Comparison of ENCODE assay signal across 2 cellular contexts in the genomic region with DNA sequence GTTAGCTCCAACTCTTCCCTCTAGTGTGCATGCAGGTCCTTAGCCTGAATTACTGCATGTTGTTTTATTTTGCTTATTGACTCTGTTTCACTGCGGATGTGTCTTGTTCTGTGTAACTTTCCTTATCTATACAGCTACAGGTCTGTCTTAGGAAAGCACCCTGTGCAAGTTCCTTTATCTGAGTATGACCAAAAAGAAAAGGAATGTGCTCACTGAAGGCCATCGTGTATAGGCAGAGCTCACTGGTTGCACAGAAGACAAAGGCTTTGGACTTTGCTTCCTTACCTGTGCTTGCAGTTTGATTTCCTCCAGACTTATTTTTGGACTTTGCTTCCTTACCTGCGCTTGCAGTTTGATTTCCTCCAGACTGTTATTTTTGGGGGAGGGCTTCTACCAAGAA.
TF ChIP-seq lines count a peak whose summit lies in the region.

No MANE protein-coding gene starts in this region.

TF ChIP-seq in K562, 482 proteins besides CTCF, POLR2A, EP300 and RAD21 (continues in another document):
- TF ChIP-seq SFPQ (IDR thresholded peaks at IDR 0.05; ENCODE audit: low read depth, low read length): no peak
- TF ChIP-seq FOXK2 (conservative IDR thresholded peaks at IDR 0.05 in 1 of 2, IDR thresholded peaks at IDR 0.05 in 1 of 2; ENCODE audit: low read depth in 2 of 2): peak; percentile 45 to 47; a peak in 1 of 4 replicates
- no peak for TF ChIP-seq ZNF124 (CRISPR knock-in tag; IDR thresholded peaks at IDR 0.05)
- TF ChIP-seq NCOA1 (IDR thresholded peaks at IDR 0.05; ENCODE audit: low read depth): no peak
- no peak for TF ChIP-seq ZNF224 (CRISPR knock-in tag; IDR thresholded peaks at IDR 0.05)
- TF ChIP-seq RFX7 (CRISPR knock-in tag; IDR thresholded peaks at IDR 0.05): no peak
- no peak for TF ChIP-seq THRA (IDR thresholded peaks at IDR 0.05)
- peak; percentile 88 for TF ChIP-seq GATA2 (CRISPR knock-in tag; IDR thresholded peaks at IDR 0.05)
- no peak for TF ChIP-seq HMBOX1 (IDR thresholded peaks at IDR 0.05)
- TF ChIP-seq SETDB1 (IDR thresholded peaks at IDR 0.05; ENCODE audit: low read length): no peak
- no peak for TF ChIP-seq THRB (CRISPR knock-in tag; conservative IDR thresholded peaks at IDR 0.05)
- TF ChIP-seq, protein P1, sequence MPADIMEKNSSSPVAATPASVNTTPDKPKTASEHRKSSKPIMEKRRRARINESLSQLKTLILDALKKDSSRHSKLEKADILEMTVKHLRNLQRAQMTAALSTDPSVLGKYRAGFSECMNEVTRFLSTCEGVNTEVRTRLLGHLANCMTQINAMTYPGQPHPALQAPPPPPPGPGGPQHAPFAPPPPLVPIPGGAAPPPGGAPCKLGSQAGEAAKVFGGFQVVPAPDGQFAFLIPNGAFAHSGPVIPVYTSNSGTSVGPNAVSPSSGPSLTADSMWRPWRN (IDR thresholded peaks at IDR 0.05; ENCODE audit: low read depth): no peak
- TF ChIP-seq ZNF57 (CRISPR knock-in tag; IDR thresholded peaks at IDR 0.05): no peak
- no peak for TF ChIP-seq KAT2B (IDR thresholded peaks at IDR 0.05; ENCODE audit: low read depth, low read length)
- TF ChIP-seq PPARD (CRISPR knock-in tag; IDR thresholded peaks at IDR 0.05): no peak
- TF ChIP-seq, protein P2, sequence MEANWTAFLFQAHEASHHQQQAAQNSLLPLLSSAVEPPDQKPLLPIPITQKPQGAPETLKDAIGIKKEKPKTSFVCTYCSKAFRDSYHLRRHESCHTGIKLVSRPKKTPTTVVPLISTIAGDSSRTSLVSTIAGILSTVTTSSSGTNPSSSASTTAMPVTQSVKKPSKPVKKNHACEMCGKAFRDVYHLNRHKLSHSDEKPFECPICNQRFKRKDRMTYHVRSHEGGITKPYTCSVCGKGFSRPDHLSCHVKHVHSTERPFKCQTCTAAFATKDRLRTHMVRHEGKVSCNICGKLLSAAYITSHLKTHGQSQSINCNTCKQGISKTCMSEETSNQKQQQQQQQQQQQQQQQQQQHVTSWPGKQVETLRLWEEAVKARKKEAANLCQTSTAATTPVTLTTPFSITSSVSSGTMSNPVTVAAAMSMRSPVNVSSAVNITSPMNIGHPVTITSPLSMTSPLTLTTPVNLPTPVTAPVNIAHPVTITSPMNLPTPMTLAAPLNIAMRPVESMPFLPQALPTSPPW (CRISPR knock-in tag; IDR thresholded peaks at IDR 0.05): no peak
- no peak for TF ChIP-seq TRIM28 (IDR thresholded peaks at IDR 0.05)
- no peak for TF ChIP-seq ZKSCAN3 (CRISPR knock-in tag; IDR thresholded peaks at IDR 0.05)
- no peak for TF ChIP-seq FIP1L1 (IDR thresholded peaks at IDR 0.05; ENCODE audit: low read depth, low read length, poor library complexity, severe bottlenecking)

TF ChIP-seq in liver, 16 proteins besides CTCF, POLR2A, EP300 and RAD21:
- TF ChIP-seq HNF4A (conservative IDR thresholded peaks at IDR 0.05): peak; percentile 23 to 43
- TF ChIP-seq TAF1 (conservative IDR thresholded peaks at IDR 0.05): no peak
